Comparison of ENCODE assay signal across 3 cellular contexts in the genomic region with DNA sequence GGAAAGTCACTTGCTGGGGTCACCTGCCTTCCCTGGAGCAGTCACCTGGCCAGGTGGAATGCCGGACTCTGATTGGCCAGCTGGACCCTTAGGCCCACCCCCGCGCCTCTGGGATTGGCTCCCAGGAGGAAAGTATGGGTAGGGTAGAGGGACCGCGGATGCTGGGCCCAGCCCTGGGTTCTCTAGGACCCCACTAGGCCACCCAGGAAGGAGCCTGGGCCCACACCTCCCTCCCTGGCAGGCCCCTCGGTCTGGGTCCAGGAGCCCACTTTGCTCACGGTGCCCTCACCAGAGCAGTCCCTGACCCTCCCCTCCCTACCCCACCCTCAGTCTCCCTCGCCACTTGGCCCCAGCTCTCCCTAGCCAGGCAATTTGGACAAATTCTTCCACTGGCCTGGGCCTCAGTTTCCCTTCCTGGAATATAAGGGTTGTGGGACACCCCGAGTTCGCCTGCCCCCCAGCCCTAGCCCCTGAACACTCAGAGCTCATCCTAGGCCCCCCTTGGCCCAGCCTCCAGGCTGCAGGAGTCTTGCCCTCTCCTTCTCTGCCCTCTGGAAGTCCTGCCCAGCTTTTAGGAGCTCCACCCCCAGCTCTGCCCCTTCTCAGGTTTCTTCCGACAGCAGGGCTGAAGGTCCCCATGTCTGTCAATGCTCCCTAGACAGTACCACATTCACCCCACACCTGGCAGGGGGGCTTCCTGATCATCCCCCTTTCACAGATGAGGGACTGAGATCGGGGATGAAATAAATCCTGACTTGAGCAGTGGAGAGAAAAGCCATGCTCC.
A peak's percentile ranks its signal among the peaks of the same experiment; 100 is the strongest.
TF ChIP-seq lines count a peak whose summit lies in the region.

No MANE protein-coding gene starts in this region.

TF ChIP-seq in SK-N-SH, 30 proteins besides CTCF, POLR2A, EP300 and RAD21:
- TF ChIP-seq, protein P1, sequence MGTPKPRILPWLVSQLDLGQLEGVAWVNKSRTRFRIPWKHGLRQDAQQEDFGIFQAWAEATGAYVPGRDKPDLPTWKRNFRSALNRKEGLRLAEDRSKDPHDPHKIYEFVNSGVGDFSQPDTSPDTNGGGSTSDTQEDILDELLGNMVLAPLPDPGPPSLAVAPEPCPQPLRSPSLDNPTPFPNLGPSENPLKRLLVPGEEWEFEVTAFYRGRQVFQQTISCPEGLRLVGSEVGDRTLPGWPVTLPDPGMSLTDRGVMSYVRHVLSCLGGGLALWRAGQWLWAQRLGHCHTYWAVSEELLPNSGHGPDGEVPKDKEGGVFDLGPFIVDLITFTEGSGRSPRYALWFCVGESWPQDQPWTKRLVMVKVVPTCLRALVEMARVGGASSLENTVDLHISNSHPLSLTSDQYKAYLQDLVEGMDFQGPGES (IDR thresholded peaks at IDR 0.05; ENCODE audit: low read depth, low read length): no peak
- TF ChIP-seq RXRA (IDR thresholded peaks at IDR 0.05; ENCODE audit: borderline replicate concordance, low read depth): no peak
- no peak for TF ChIP-seq GABPA (IDR thresholded peaks at IDR 0.05; ENCODE audit: low read depth)
- TF ChIP-seq, protein P2, sequence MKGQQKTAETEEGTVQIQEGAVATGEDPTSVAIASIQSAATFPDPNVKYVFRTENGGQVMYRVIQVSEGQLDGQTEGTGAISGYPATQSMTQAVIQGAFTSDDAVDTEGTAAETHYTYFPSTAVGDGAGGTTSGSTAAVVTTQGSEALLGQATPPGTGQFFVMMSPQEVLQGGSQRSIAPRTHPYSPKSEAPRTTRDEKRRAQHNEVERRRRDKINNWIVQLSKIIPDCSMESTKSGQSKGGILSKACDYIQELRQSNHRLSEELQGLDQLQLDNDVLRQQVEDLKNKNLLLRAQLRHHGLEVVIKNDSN (IDR thresholded peaks at IDR 0.05; ENCODE audit: borderline replicate concordance, low read depth): no peak
- no peak for TF ChIP-seq FOSL2 (IDR thresholded peaks at IDR 0.05; ENCODE audit: borderline replicate concordance, low read depth)
- no peak for TF ChIP-seq SMC3 (IDR thresholded peaks at IDR 0.05; ENCODE audit: low read depth, low read length)
- TF ChIP-seq SIN3A (IDR thresholded peaks at IDR 0.05; ENCODE audit: borderline replicate concordance, low read depth, low read length): no peak
- TF ChIP-seq TEAD4 (IDR thresholded peaks at IDR 0.05; ENCODE audit: borderline replicate concordance, insufficient read depth): no peak
- TF ChIP-seq, protein P3, sequence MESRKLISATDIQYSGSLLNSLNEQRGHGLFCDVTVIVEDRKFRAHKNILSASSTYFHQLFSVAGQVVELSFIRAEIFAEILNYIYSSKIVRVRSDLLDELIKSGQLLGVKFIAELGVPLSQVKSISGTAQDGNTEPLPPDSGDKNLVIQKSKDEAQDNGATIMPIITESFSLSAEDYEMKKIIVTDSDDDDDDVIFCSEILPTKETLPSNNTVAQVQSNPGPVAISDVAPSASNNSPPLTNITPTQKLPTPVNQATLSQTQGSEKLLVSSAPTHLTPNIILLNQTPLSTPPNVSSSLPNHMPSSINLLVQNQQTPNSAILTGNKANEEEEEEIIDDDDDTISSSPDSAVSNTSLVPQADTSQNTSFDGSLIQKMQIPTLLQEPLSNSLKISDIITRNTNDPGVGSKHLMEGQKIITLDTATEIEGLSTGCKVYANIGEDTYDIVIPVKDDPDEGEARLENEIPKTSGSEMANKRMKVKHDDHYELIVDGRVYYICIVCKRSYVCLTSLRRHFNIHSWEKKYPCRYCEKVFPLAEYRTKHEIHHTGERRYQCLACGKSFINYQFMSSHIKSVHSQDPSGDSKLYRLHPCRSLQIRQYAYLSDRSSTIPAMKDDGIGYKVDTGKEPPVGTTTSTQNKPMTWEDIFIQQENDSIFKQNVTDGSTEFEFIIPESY (IDR thresholded peaks at IDR 0.05; ENCODE audit: borderline replicate concordance, low read depth): no peak

TF ChIP-seq in SK-N-SH treated with all-trans-retinoic acid at 6 μM for 48 hours, 23 proteins besides CTCF, POLR2A, EP300 and RAD21 (continued from another document):
- TF ChIP-seq, protein P4, sequence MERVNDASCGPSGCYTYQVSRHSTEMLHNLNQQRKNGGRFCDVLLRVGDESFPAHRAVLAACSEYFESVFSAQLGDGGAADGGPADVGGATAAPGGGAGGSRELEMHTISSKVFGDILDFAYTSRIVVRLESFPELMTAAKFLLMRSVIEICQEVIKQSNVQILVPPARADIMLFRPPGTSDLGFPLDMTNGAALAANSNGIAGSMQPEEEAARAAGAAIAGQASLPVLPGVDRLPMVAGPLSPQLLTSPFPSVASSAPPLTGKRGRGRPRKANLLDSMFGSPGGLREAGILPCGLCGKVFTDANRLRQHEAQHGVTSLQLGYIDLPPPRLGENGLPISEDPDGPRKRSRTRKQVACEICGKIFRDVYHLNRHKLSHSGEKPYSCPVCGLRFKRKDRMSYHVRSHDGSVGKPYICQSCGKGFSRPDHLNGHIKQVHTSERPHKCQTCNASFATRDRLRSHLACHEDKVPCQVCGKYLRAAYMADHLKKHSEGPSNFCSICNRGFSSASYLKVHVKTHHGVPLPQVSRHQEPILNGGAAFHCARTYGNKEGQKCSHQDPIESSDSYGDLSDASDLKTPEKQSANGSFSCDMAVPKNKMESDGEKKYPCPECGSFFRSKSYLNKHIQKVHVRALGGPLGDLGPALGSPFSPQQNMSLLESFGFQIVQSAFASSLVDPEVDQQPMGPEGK (CRISPR knock-in tag; IDR thresholded peaks at IDR 0.05; ENCODE audit: borderline replicate concordance): no peak
- TF ChIP-seq ARNTL (CRISPR knock-in tag; IDR thresholded peaks at IDR 0.05; ENCODE audit: borderline replicate concordance, low read depth) (no peak), BACH2 (CRISPR knock-in tag; IDR thresholded peaks at IDR 0.05; ENCODE audit: borderline replicate concordance) (no peak), CSDC2 (CRISPR knock-in tag; IDR thresholded peaks at IDR 0.05) (no peak)

TF ChIP-seq in HepG2, 621 proteins besides CTCF, POLR2A, EP300 and RAD21 (continued from another document):
- 0 out of 2 replicates have a peak, but pooled peaks have one; percentile 47 for TF ChIP-seq PCBP1 (IDR thresholded peaks at IDR 0.05; ENCODE audit: borderline replicate concordance, low read depth, low read length)
- TF ChIP-seq SP2 (CRISPR knock-in tag; IDR thresholded peaks at IDR 0.05): 0 out of 2 replicates have a peak, but pooled peaks have one; percentile 26
- peak; percentile 68 for TF ChIP-seq NFYB (CRISPR knock-in tag; IDR thresholded peaks at IDR 0.05)
- TF ChIP-seq NFYC (CRISPR knock-in tag; IDR thresholded peaks at IDR 0.05): peak; percentile 65
TF ChIP-seq in HepG2: peak in this region for 4.
